1 cellular context compared by ENCODE assay signal in genomic region chr10:69574571-69574978, GRCh38.
TF ChIP-seq lines count a peak whose summit lies in the region.

No MANE protein-coding gene starts in this region.

TF ChIP-seq in HEK293, 187 proteins besides CTCF, POLR2A, EP300 and RAD21 (continued from another document):
- TF ChIP-seq ZBTB11 (tag by site-specific recombination; conservative IDR thresholded peaks at IDR 0.05; ENCODE audit: low read depth) (peak; percentile 36; the same call in 1 of the 2 replicates), GLIS2 (tag by site-specific recombination; IDR thresholded peaks at IDR 0.05) (0 out of 2 replicates have a peak, but pooled peaks have one; percentile 17), ZNF639 (tag by site-specific recombination; IDR thresholded peaks at IDR 0.05) (0 out of 2 replicates have a peak, but pooled peaks have one; percentile 17), ZBTB17 (tag by site-specific recombination; IDR thresholded peaks at IDR 0.05) (peak; percentile 93), PATZ1 (tag by site-specific recombination; IDR thresholded peaks at IDR 0.05) (0 out of 2 replicates have a peak, but pooled peaks have one; percentile 21), ZNF624 (tag by site-specific recombination; IDR thresholded peaks at IDR 0.05) (no peak), ZIC2 (tag by site-specific recombination; IDR thresholded peaks at IDR 0.05) (peak; percentile 24; the same call in 1 of the 2 replicates), ZNF10 (tag by site-specific recombination; IDR thresholded peaks at IDR 0.05) (no peak), ZBTB48 (tag by site-specific recombination; IDR thresholded peaks at IDR 0.05) (peak; percentile 84), GLIS1 (tag by site-specific recombination; IDR thresholded peaks at IDR 0.05) (peak; percentile 77; the same call in 1 of the 2 replicates), ZNF174 (tag by site-specific recombination; IDR thresholded peaks at IDR 0.05) (no peak), ZNF837 (tag by site-specific recombination; IDR thresholded peaks at IDR 0.05) (no peak), ZFP41 (tag by site-specific recombination; IDR thresholded peaks at IDR 0.05; ENCODE audit: borderline replicate concordance) (no peak), ZNF394 (tag by site-specific recombination; IDR thresholded peaks at IDR 0.05; ENCODE audit: borderline replicate concordance) (peak; percentile 54; the same call in 1 of the 2 replicates), REPIN1 (tag by site-specific recombination; IDR thresholded peaks at IDR 0.05; ENCODE audit: low read depth) (no peak), ZNF24 (tag by site-specific recombination; IDR thresholded peaks at IDR 0.05) (no peak), SP3 (tag by site-specific recombination; IDR thresholded peaks at IDR 0.05) (0 out of 2 replicates have a peak, but pooled peaks have one; percentile 32)
